7 cellular contexts compared by ENCODE assay signal in genomic region chr12:127145929-127146789, GRCh38.
DNase-seq lines count a peak whose midpoint lies in the region; ATAC-seq and TF ChIP-seq lines count a peak whose summit lies in the region.

No MANE protein-coding gene starts in this region.

- H3K4me3 Mint-ChIP-seq in naive thymus-derived CD8-positive, alpha-beta T cell: peak overlapping the region; percentile 57 to 92 (median 83)
- no peak overlapping the region for H3K4me3 Mint-ChIP-seq in WTC11

- WGBS in HUES64: 96% methylated on average over 85 of the region's 85 CpGs
- WGBS in esophagus, 2 donors: 23 to 27% methylated on average over 80 to 85 of the region's 85 CpGs

- H3K36me3 Mint-ChIP-seq in naive thymus-derived CD8-positive, alpha-beta T cell: peaks cover 0 to 20% (median under 1%) of the 10 kb centered on the region in 3 donors
- peaks cover 56% of the 10 kb centered on the region for H3K36me3 Mint-ChIP-seq in WTC11

- H3K4me3 ChIP-seq in HUES64 (ENCODE audit: low read length) (peak overlapping the region; percentile 28; the same call in 1 of the 2 replicates), esophagus (ENCODE audit: low read depth in 1 of 2, low read length in 2 of 2) (peak overlapping the region; percentile 45 to 52)

- POLR2A ChIA-PET in naive thymus-derived CD8-positive, alpha-beta T cell (lab: Charles Lee): interaction anchor here (0.7 to 1.6 kb wide), 4 partner anchors 11 to 20 kb away, joined by 3 to 6 read pairs (median 4); no protein-coding TSS in a partner anchor
- POLR2A ChIA-PET in WTC11 (lab: Charles Lee): no interaction called here

- peak; percentile 92 to 94 for ATAC-seq in naive thymus-derived CD8-positive, alpha-beta T cell
- no peak for ATAC-seq in WTC11

- H3K4me1 ChIP-seq in HUES64 (ENCODE audit: insufficient read depth, low read length): peaks cover 39% of the 10 kb centered on the region
- no peaks in the 10 kb centered on the region for H3K4me1 ChIP-seq in esophagus (ENCODE audit: control insufficient read depth in 2 of 2, insufficient read depth in 2 of 2, low read length in 1 of 2)

- peak overlapping the region in 9 of 10 donors; percentile 8 to 90 (median 65) for H3K27ac Mint-ChIP-seq in naive thymus-derived CD8-positive, alpha-beta T cell
- no peak overlapping the region for H3K27ac Mint-ChIP-seq in WTC11

- CTCF ChIA-PET in WTC11 (lab: Charles Lee): no interaction called here

- H3K27me3 Mint-ChIP-seq in naive thymus-derived CD8-positive, alpha-beta T cell: peaks cover 5 to 26% (median 5%) of the 10 kb centered on the region in 5 donors
- H3K27me3 Mint-ChIP-seq in WTC11 (ENCODE audit: low read depth): peaks cover 5% of the 10 kb centered on the region; the same call in 1 of the 2 replicates

- TF ChIP-seq CTCF in WTC11 (IDR thresholded peaks at IDR 0.05): no peak

- no peaks in the 10 kb centered on the region for H3K27me3 ChIP-seq in HUES64 (ENCODE audit: insufficient read depth, low read length)
- H3K27me3 ChIP-seq in esophagus (ENCODE audit: control insufficient read depth in 1 of 2, insufficient read depth in 2 of 2, low read length in 2 of 2): no peaks in the 10 kb centered on the region

- H3K9me3 ChIP-seq in HUES64 (ENCODE audit: insufficient read depth, low read depth, low read length) (no peaks in the 10 kb centered on the region; the same call in 1 of the 2 replicates), esophagus (ENCODE audit: control insufficient read depth in 2 of 2, insufficient read depth in 1 of 2, low read depth in 1 of 2, low read length in 1 of 2) (peaks cover 0 to 4% of the 10 kb centered on the region in 2 donors)

- peaks cover 3 to 25% (median 5%) of the 10 kb centered on the region in 4 donors for H3K4me1 Mint-ChIP-seq in naive thymus-derived CD8-positive, alpha-beta T cell
- H3K4me1 Mint-ChIP-seq in WTC11: peaks cover 17% of the 10 kb centered on the region

- peak; percentile 78 for DNase-seq in activated T-cell treated with anti-CD3 and anti-CD28 coated beads, Interleukin-2, amount 50 U/mL, for 1 hour
- peak in 9 of 10 donors; percentile 49 to 94 (median 77) for DNase-seq in naive thymus-derived CD8-positive, alpha-beta T cell
- peak; percentile 22 to 66 (median 52) for DNase-seq in stimulated activated naive CD4-positive, alpha-beta T cell (lab: John Stamatoyannopoulos, UW)
- no peak for DNase-seq in OCI-M1 (lab: John Stamatoyannopoulos, UW)
- DNase-seq in WTC11 (ENCODE audit: low spot score): no peak

- no peak overlapping the region for H3K27ac ChIP-seq in HUES64 (ENCODE audit: low read depth, low read length)
- no peak overlapping the region for H3K27ac ChIP-seq in esophagus (ENCODE audit: low read depth in 2 of 2, low read length in 1 of 2)

- H3K9ac ChIP-seq in HUES64 (ENCODE audit: low read depth, low read length): 0 out of 2 replicates have a peak overlapping the region, but pooled peaks have one; percentile 30

- H3K9me3 Mint-ChIP-seq in naive thymus-derived CD8-positive, alpha-beta T cell: peaks cover 4 to 37% (median 10%) of the 10 kb centered on the region in 9 donors
- peaks cover 65% of the 10 kb centered on the region for H3K9me3 Mint-ChIP-seq in WTC11

- H3K36me3 ChIP-seq in HUES64 (ENCODE audit: insufficient read depth, low read length) (no peaks in the 10 kb centered on the region), esophagus (ENCODE audit: control insufficient read depth in 2 of 2, insufficient read depth in 2 of 2, low read length in 1 of 2) (no peaks in the 10 kb centered on the region)

TF ChIP-seq in WTC11, 78 proteins besides CTCF, POLR2A, EP300 and RAD21:
- TF ChIP-seq SP1 (CRISPR knock-in tag; conservative IDR thresholded peaks at IDR 0.05) (no peak), MLX (CRISPR knock-in tag; IDR thresholded peaks at IDR 0.05) (no peak), JAZF1 (CRISPR knock-in tag; IDR thresholded peaks at IDR 0.05) (no peak), ZNF317 (CRISPR knock-in tag; IDR thresholded peaks at IDR 0.05; ENCODE audit: borderline replicate concordance, low read depth) (no peak), ZBTB21 (CRISPR knock-in tag; IDR thresholded peaks at IDR 0.05; ENCODE audit: borderline replicate concordance) (no peak), NR2C2 (CRISPR knock-in tag; IDR thresholded peaks at IDR 0.05) (no peak), USF2 (CRISPR knock-in tag; IDR thresholded peaks at IDR 0.05) (no peak), JUN (CRISPR knock-in tag; IDR thresholded peaks at IDR 0.05) (no peak)
TF ChIP-seq in WTC11: peak in this region for 0.

Comparison
In these comparisons a context has a peak if more than half of its experiments do, and no peak if none do; other contexts are left out.
1. DNase-seq: peak in activated T-cell treated with anti-CD3 and anti-CD28 coated beads, Interleukin-2, amount 50 U/mL, for 1 hour (single experiment), naive thymus-derived CD8-positive, alpha-beta T cell (9 of 10) and stimulated activated naive CD4-positive, alpha-beta T cell (6 of 6); none in OCI-M1 (single experiment) and WTC11 (single experiment).